Comparison of ENCODE assay signal across 22 cellular contexts in the genomic region with DNA sequence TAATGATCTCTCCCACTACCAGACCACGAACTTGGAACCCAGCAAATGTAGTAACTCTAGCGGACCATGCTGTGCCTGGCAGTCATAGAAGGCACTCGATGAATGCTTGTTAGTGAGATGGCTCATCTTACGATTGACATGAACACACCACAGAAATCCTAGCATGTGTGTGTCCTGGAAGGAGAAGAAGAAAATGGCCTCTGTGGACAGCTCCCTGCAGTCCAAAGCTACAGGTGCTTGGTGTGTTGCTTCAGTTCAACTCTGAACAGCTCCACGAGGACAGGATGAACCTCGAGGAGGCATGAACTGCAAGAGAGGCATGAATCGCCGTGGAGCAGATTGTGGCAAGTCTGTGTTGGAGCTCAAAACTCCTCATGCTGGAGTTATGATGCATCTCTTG.
DNase-seq lines count a peak whose midpoint lies in the region; ATAC-seq, FAIRE-seq and TF ChIP-seq lines count a peak whose summit lies in the region.
"Had no signal": no experiment of that assay in that cellular context is flagged by ENCODE, and none has a peak within 500 bp of the region (broad histone marks: within the 10 kb centered on the region; RNA-seq: fewer than 3 reads in every experiment).

No MANE protein-coding gene starts in this region.

- H3K4me3 Mint-ChIP-seq in astrocyte (ENCODE audit: unreplicated experiment) = no peak overlapping the region
- no peak overlapping the region for H3K4me3 Mint-ChIP-seq in activated naive CD4-positive, alpha-beta T cell treated with anti-CD3 and anti-CD28 coated beads for 36 hours
- H3K4me3 Mint-ChIP-seq: CD8-positive, alpha-beta memory T cell had no signal

- H3K27ac ChIP-seq in cardiac muscle cell (no peak overlapping the region), astrocyte (ENCODE audit: low read depth, low read length) (no peak overlapping the region), HepG2 (ENCODE audit: extremely low read length, insufficient read depth, low read length) (no peak overlapping the region)
- H3K27ac ChIP-seq: BLaER1 treated with 17β-estradiol and CSF1 and Interleukin-3, amounts not matched to agents 10 nM and 100 nM; KMS-11; SJSA1 had no signal

- no peaks in the 10 kb centered on the region for H3K27me3 ChIP-seq in cardiac muscle cell
- no peaks in the 10 kb centered on the region for H3K27me3 ChIP-seq in astrocyte (ENCODE audit: insufficient read depth, low read length)
- H3K27me3 ChIP-seq in HepG2 (ENCODE audit: control insufficient read depth in 1 of 2, insufficient read depth in 2 of 2, low read length in 2 of 2) = peaks cover 2 to 14% of the 10 kb centered on the region in 2 experiments; a peak in 3 of 5 replicates
- H3K27me3 ChIP-seq: BLaER1 treated with 17β-estradiol and CSF1 and Interleukin-3, amounts not matched to agents 10 nM and 100 nM; MG63; SJSA1 had no signal

- WGBS in HepG2 (ENCODE audit: low lambda C conversion rate) = 42% methylated on average over 7 of the region's 8 CpGs

- H3K36me3 Mint-ChIP-seq in astrocyte (ENCODE audit: low read depth, unreplicated experiment) = peaks cover 2% of the 10 kb centered on the region
- H3K36me3 Mint-ChIP-seq in activated naive CD4-positive, alpha-beta T cell treated with anti-CD3 and anti-CD28 coated beads for 36 hours (ENCODE audit: low read depth) = no peaks in the 10 kb centered on the region
- H3K36me3 Mint-ChIP-seq: CD8-positive, alpha-beta memory T cell had no signal

- DNase-seq in cardiac muscle cell (ENCODE audit: low read depth in 1 of 2, low spot score in 1 of 2) = peak; percentile 24 to 42
- DNase-seq in Right ventricle myocardium inferior (ENCODE audit: missing footprints) = no peak
- no peak for DNase-seq in astrocyte (ENCODE audit: low read depth)
- peak; percentile 39 for DNase-seq in myocyte (ENCODE audit: low read depth)
- DNase-seq in activated naive CD4-positive, alpha-beta T cell treated with anti-CD3 and anti-CD28 coated beads for 36 hours = no peak
- DNase-seq in HepG2 (ENCODE audit: low spot score) = no peak
- DNase-seq: CD8-positive, alpha-beta memory T cell; DMS79 treated with DMSO at 0.1 percent for 48 hours; GDM1; HCEC 1CT; MG63; NCI-H1092; NCI-H146; NCI-H226; NCI-H524 treated with DMSO at 0.1 percent for 48 hours had no signal

- no peak overlapping the region for H3K4me3 ChIP-seq in cardiac muscle cell
- H3K4me3 ChIP-seq in astrocyte (ENCODE audit: insufficient read depth, low read depth, low read length) = no peak overlapping the region
- no peak overlapping the region for H3K4me3 ChIP-seq in HepG2 (replicated peaks in 1 of 3; ENCODE audit: insufficient read depth in 1 of 3, low read depth in 2 of 3, low read length in 3 of 3)
- H3K4me3 ChIP-seq: BLaER1 treated with 17β-estradiol and CSF1 and Interleukin-3, amounts not matched to agents 10 nM and 100 nM; GM12878; MG63; SJSA1 had no signal

- CTCF ChIA-PET in activated naive CD4-positive, alpha-beta T cell treated with anti-CD3 and anti-CD28 coated beads for 36 hours (lab: Charles Lee) = no interaction called here
- CTCF ChIA-PET in HepG2 (lab: Yijun Ruan, JAX; ENCODE audit: low intra/inter-chr PET ratio, low total read pairs) = no interaction called here

- H3K4me1 ChIP-seq in cardiac muscle cell (ENCODE audit: low read depth) (peaks cover 14% of the 10 kb centered on the region), astrocyte (ENCODE audit: insufficient read depth, low read length) (peaks cover 13% of the 10 kb centered on the region), HepG2 (ENCODE audit: insufficient read depth, low read length) (no peaks in the 10 kb centered on the region)
- H3K4me1 ChIP-seq: BLaER1 treated with 17β-estradiol and CSF1 and Interleukin-3, amounts not matched to agents 10 nM and 100 nM had no signal

- no peaks in the 10 kb centered on the region for H4K20me1 ChIP-seq in astrocyte (ENCODE audit: insufficient read depth, low read length)
- H4K20me1 ChIP-seq in HepG2 (ENCODE audit: insufficient read depth, low read length) = no peaks in the 10 kb centered on the region
- H4K20me1 ChIP-seq: BLaER1 treated with 17β-estradiol and CSF1 and Interleukin-3, amounts not matched to agents 10 nM and 100 nM had no signal

- H3K9ac ChIP-seq in astrocyte (ENCODE audit: low read length) = no peak overlapping the region
- no peak overlapping the region for H3K9ac ChIP-seq in HepG2 (ENCODE audit: insufficient read depth, low read depth, low read length)
- H3K9ac ChIP-seq: BLaER1 treated with 17β-estradiol and CSF1 and Interleukin-3, amounts not matched to agents 10 nM and 100 nM; KMS-11 had no signal

- FAIRE-seq in astrocyte (lab: Jason Lieb, UNC) (peak; percentile 85), HepG2 (lab: Jason Lieb, UNC) (no peak)
- FAIRE-seq: A204.1, D721Med, GM12878 had no signal

- no peak overlapping the region for H2AFZ ChIP-seq in astrocyte (ENCODE audit: low read depth, low read length)
- H2AFZ ChIP-seq in HepG2 (ENCODE audit: low read length) = no peak overlapping the region

- peaks cover 32% of the 10 kb centered on the region for H3K4me1 Mint-ChIP-seq in astrocyte (ENCODE audit: low read depth, unreplicated experiment)
- peaks cover 14% of the 10 kb centered on the region for H3K4me1 Mint-ChIP-seq in activated naive CD4-positive, alpha-beta T cell treated with anti-CD3 and anti-CD28 coated beads for 36 hours (ENCODE audit: low read depth)
- H3K4me1 Mint-ChIP-seq: CD8-positive, alpha-beta memory T cell had no signal

- peaks cover 1% of the 10 kb centered on the region for H3K27me3 Mint-ChIP-seq in astrocyte (ENCODE audit: low read depth, unreplicated experiment)
- no peaks in the 10 kb centered on the region for H3K27me3 Mint-ChIP-seq in activated naive CD4-positive, alpha-beta T cell treated with anti-CD3 and anti-CD28 coated beads for 36 hours (ENCODE audit: low read depth)
- H3K27me3 Mint-ChIP-seq: CD8-positive, alpha-beta memory T cell had no signal

- H3K27ac Mint-ChIP-seq in astrocyte (ENCODE audit: unreplicated experiment) = no peak overlapping the region
- H3K27ac Mint-ChIP-seq in activated naive CD4-positive, alpha-beta T cell treated with anti-CD3 and anti-CD28 coated beads for 36 hours = no peak overlapping the region
- H3K27ac Mint-ChIP-seq: CD8-positive, alpha-beta memory T cell had no signal

- TF ChIP-seq RAD21 in HepG2 (CRISPR knock-in tag; IDR thresholded peaks at IDR 0.05) = no peak

- POLR2A ChIA-PET in HepG2 (lab: Yijun Ruan, JAX) = no interaction called here

- in situ Hi-C loops in HepG2 (cut with HindIII; ENCODE audit: extremely low pct_ligation_motif_present, low pct_unique_long_range_greater_than_20kb) = no loop called here

- ATAC-seq in Right ventricle myocardium inferior (no peak), HepG2 (no peak), HG02840 (IDR thresholded peaks at IDR 0.05; ENCODE audit: low FRiP score, unreplicated experiment) (no peak)
- ATAC-seq: GM12878 had no signal

- BruUV-seq in HepG2 (replicated peaks; lab: Mats Ljungman, UMichigan) = no TSS peak

- H3K36me3 ChIP-seq in cardiac muscle cell (no peaks in the 10 kb centered on the region), astrocyte (ENCODE audit: insufficient read depth, low read length) (no peaks in the 10 kb centered on the region), HepG2 (replicated peaks in 1 of 2; ENCODE audit: control insufficient read depth in 1 of 2, insufficient read depth in 2 of 2, low read length in 2 of 2) (no peaks in the 10 kb centered on the region)
- H3K36me3 ChIP-seq: BLaER1 treated with 17β-estradiol and CSF1 and Interleukin-3, amounts not matched to agents 10 nM and 100 nM; MG63; SJSA1 had no signal

- TF ChIP-seq EP300 in HepG2 (IDR thresholded peaks at IDR 0.05; ENCODE audit: low read depth in 2 of 2, low read length in 2 of 2) (no peak), HepG2 (CRISPR knock-in tag; IDR thresholded peaks at IDR 0.05; ENCODE audit: borderline replicate concordance) (no peak)

- peaks cover 3% of the 10 kb centered on the region for H3K9me3 Mint-ChIP-seq in astrocyte (ENCODE audit: unreplicated experiment)
- peaks cover 1% of the 10 kb centered on the region for H3K9me3 Mint-ChIP-seq in activated naive CD4-positive, alpha-beta T cell treated with anti-CD3 and anti-CD28 coated beads for 36 hours
- H3K9me3 Mint-ChIP-seq: CD8-positive, alpha-beta memory T cell had no signal

- H3K79me2 ChIP-seq in astrocyte (ENCODE audit: insufficient read depth, low read length) = no peaks in the 10 kb centered on the region
- H3K79me2 ChIP-seq in HepG2 (ENCODE audit: insufficient read depth, low read length) = no peaks in the 10 kb centered on the region

- TF ChIP-seq CTCF in cardiac muscle cell (IDR thresholded peaks at IDR 0.05; ENCODE audit: low read depth, low read length) = no peak
- no peak for TF ChIP-seq CTCF in astrocyte (IDR thresholded peaks at IDR 0.05; ENCODE audit: insufficient read depth, low read depth, low read length)
- no peak for TF ChIP-seq CTCF in HepG2 (CRISPR knock-in tag; IDR thresholded peaks at IDR 0.05)

- intact Hi-C loops in Right ventricle myocardium inferior (cut with DNase I) (no loop called here), HepG2 (cut with micrococcal nuclease; ENCODE audit: unreplicated experiment) (no loop called here)
- intact Hi-C loops in activated naive CD4-positive, alpha-beta T cell treated with anti-CD3 and anti-CD28 coated beads for 36 hours (cut with micrococcal nuclease) = no loop called here

- H3K9me3 ChIP-seq in cardiac muscle cell (ENCODE audit: low read depth) = no peaks in the 10 kb centered on the region
- no peaks in the 10 kb centered on the region for H3K9me3 ChIP-seq in astrocyte (ENCODE audit: insufficient read depth, low read depth, low read length)
- no peaks in the 10 kb centered on the region for H3K9me3 ChIP-seq in HepG2 (ENCODE audit: low read length)
- H3K9me3 ChIP-seq: MG63, SJSA1 had no signal

- TF ChIP-seq POLR2A in HepG2 (IDR thresholded peaks at IDR 0.05; ENCODE audit: insufficient read depth in 1 of 2, low read depth in 2 of 2, low read length in 2 of 2) = no peak

- H3K4me2 ChIP-seq in astrocyte (ENCODE audit: low read length) (no peak overlapping the region), HepG2 (ENCODE audit: low read depth, low read length) (no peak overlapping the region)
- H3K4me2 ChIP-seq: BLaER1 treated with 17β-estradiol and CSF1 and Interleukin-3, amounts not matched to agents 10 nM and 100 nM; KMS-11 had no signal

TF ChIP-seq in HepG2, 621 proteins besides CTCF, POLR2A, EP300 and RAD21 (continues in another document):
- TF ChIP-seq NAIF1 (CRISPR knock-in tag; IDR thresholded peaks at IDR 0.05; ENCODE audit: borderline replicate concordance) (no peak), NFRKB (IDR thresholded peaks at IDR 0.05) (no peak)
- TF ChIP-seq, protein P1, sequence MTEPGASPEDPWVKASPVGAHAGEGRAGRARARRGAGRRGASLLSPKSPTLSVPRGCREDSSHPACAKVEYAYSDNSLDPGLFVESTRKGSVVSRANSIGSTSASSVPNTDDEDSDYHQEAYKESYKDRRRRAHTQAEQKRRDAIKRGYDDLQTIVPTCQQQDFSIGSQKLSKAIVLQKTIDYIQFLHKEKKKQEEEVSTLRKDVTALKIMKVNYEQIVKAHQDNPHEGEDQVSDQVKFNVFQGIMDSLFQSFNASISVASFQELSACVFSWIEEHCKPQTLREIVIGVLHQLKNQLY (CRISPR knock-in tag; IDR thresholded peaks at IDR 0.05) = no peak
- TF ChIP-seq, protein P2, sequence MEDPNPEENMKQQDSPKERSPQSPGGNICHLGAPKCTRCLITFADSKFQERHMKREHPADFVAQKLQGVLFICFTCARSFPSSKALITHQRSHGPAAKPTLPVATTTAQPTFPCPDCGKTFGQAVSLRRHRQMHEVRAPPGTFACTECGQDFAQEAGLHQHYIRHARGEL (CRISPR knock-in tag; IDR thresholded peaks at IDR 0.05) = no peak

Comparison
In these comparisons a context has a peak if more than half of its experiments do, and no peak if none do; other contexts are left out.
1. DNase-seq: peak in cardiac muscle cell (2 of 2) and myocyte (single experiment); none in Right ventricle myocardium inferior (single experiment), astrocyte (single experiment), activated naive CD4-positive, alpha-beta T cell treated with anti-CD3 and anti-CD28 coated beads for 36 hours (single experiment) and HepG2 (single experiment).